17 cellular contexts compared by ENCODE assay signal in the genomic region with DNA sequence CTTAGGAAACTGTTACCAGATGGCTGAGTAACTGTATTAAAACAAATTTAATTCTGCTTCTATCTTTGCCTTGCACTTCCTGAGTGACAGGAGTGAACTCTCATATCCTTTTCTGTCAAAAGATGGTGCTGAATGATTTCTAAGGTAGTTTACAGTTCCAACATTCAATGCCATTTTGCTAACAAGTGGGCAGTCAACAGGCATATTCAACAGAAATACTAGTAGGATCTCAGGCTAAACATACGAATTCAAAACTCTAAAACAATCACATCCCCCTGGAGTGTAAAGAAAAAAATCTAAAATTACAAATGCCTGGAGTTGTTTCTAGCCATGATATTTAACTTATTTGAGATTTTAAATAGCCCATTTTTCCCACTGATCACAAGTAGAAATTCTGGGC. TPM values are rescaled to one million over a fixed set of nuclear protein-coding genes. Genes with fewer than 3 reads are reported as not detected.
DNase-seq lines count a peak whose midpoint lies in the region; ATAC-seq and TF ChIP-seq lines count a peak whose summit lies in the region.
"Had no signal": no experiment of that assay in that cellular context is flagged by ENCODE, and none has a peak within 500 bp of the region (broad histone marks: within the 10 kb centered on the region; RNA-seq: fewer than 3 reads in every experiment).

No MANE protein-coding gene starts in this region.

- no peak overlapping the region for H3K4me3 Mint-ChIP-seq in CD8-positive, alpha-beta T cell
- no peak overlapping the region for H3K4me3 Mint-ChIP-seq in activated naive CD8-positive, alpha-beta T cell treated with anti-CD3 and anti-CD28 coated beads for 36 hours
- no peak overlapping the region for H3K4me3 Mint-ChIP-seq in glutamatergic neuron (ENCODE audit: unreplicated experiment)

- H3K36me3 Mint-ChIP-seq in CD8-positive, alpha-beta T cell: peaks cover 60% of the 10 kb centered on the region
- peaks cover 58% of the 10 kb centered on the region for H3K36me3 Mint-ChIP-seq in activated naive CD8-positive, alpha-beta T cell treated with anti-CD3 and anti-CD28 coated beads for 36 hours
- H3K36me3 Mint-ChIP-seq in glutamatergic neuron (ENCODE audit: unreplicated experiment): no peaks in the 10 kb centered on the region

- H3K36me3 ChIP-seq in CD8-positive, alpha-beta T cell (ENCODE audit: insufficient read depth, low read length): peaks cover 25% of the 10 kb centered on the region
- H3K36me3 ChIP-seq in HUES48 (ENCODE audit: control insufficient read depth, insufficient read depth, low read length) (no peaks in the 10 kb centered on the region), lower lobe of right lung (peaks cover 50% of the 10 kb centered on the region)

- peaks cover 45% of the 10 kb centered on the region for H3K4me1 Mint-ChIP-seq in CD8-positive, alpha-beta T cell (ENCODE audit: low read depth)
- peaks cover 55% of the 10 kb centered on the region for H3K4me1 Mint-ChIP-seq in activated naive CD8-positive, alpha-beta T cell treated with anti-CD3 and anti-CD28 coated beads for 36 hours
- no peaks in the 10 kb centered on the region for H3K4me1 Mint-ChIP-seq in glutamatergic neuron (ENCODE audit: low read depth, unreplicated experiment)

- POLR2A ChIA-PET in CD8-positive, alpha-beta T cell (lab: Charles Lee): interaction anchor here (1.2 to 3.1 kb wide), 3 partner anchors 8 to 111 kb away, joined by 3 to 14 read pairs (median 5); no protein-coding TSS in a partner anchor

- no peaks in the 10 kb centered on the region for H3K27me3 ChIP-seq in CD8-positive, alpha-beta T cell (ENCODE audit: insufficient read depth, low read length)
- H3K27me3 ChIP-seq in HUES48 (ENCODE audit: control insufficient read depth, insufficient read depth, low read length) (peaks cover 12% of the 10 kb centered on the region), lower lobe of right lung (ENCODE audit: low read depth) (no peaks in the 10 kb centered on the region)
- H3K27me3 ChIP-seq: BLaER1 treated with 17β-estradiol and CSF1 and Interleukin-3, amounts not matched to agents 10 nM and 100 nM; esophagus muscularis mucosa had no signal

- no peak overlapping the region for H3K27ac ChIP-seq in CD8-positive, alpha-beta T cell (ENCODE audit: low read depth, low read length)
- H3K27ac ChIP-seq in HUES48 (ENCODE audit: low read depth, low read length): peak overlapping the region; percentile 32
- H3K27ac ChIP-seq in lower lobe of right lung: peak overlapping the region; percentile 49
- H3K27ac ChIP-seq: BLaER1 treated with 17β-estradiol and CSF1 and Interleukin-3, amounts not matched to agents 10 nM and 100 nM; esophagus muscularis mucosa had no signal

- intact Hi-C loops in CD8-positive, alpha-beta T cell (cut with DNase I, micrococcal nuclease): no loop called here
- intact Hi-C loops in lower lobe of right lung (cut with DNase I): no loop called here

- H3K27ac Mint-ChIP-seq in CD8-positive, alpha-beta T cell: peak overlapping the region; percentile 66
- H3K27ac Mint-ChIP-seq in activated naive CD8-positive, alpha-beta T cell treated with anti-CD3 and anti-CD28 coated beads for 36 hours: peak overlapping the region; percentile 70
- no peak overlapping the region for H3K27ac Mint-ChIP-seq in glutamatergic neuron (ENCODE audit: unreplicated experiment)

- no peak for DNase-seq in CD8-positive, alpha-beta T cell
- DNase-seq in activated naive CD8-positive, alpha-beta T cell treated with anti-CD3 and anti-CD28 coated beads for 36 hours: no peak
- DNase-seq in lower lobe of right lung (no peak), iPS-NIHi7 (ENCODE audit: extremely low spot score) (no peak), glutamatergic neuron (no peak)
- DNase-seq: DND-41; NCI-H187; NCI-H510A treated with DMSO at 0.1 percent for 48 hours; stimulated activated CD4-positive, alpha-beta T cell treated with anti-CD3 and anti-CD28 coated beads, Interleukin-1b, Interleukin-23, amount 100 ng/mL, for 48 hours; T1000 had no signal

- CTCF ChIA-PET in CD8-positive, alpha-beta T cell (lab: Charles Lee): interaction anchor here (8.4 to 12.1 kb wide), 3 partner anchors 8 to 21 kb away, joined by 147 to 320 read pairs (median 299); a partner anchor contains a TSS

- no peaks in the 10 kb centered on the region for H3K27me3 Mint-ChIP-seq in CD8-positive, alpha-beta T cell (ENCODE audit: low read depth)
- H3K27me3 Mint-ChIP-seq in activated naive CD8-positive, alpha-beta T cell treated with anti-CD3 and anti-CD28 coated beads for 36 hours: no peaks in the 10 kb centered on the region
- H3K27me3 Mint-ChIP-seq in glutamatergic neuron (ENCODE audit: unreplicated experiment): peaks cover 5% of the 10 kb centered on the region

- no peaks in the 10 kb centered on the region for H3K9me3 ChIP-seq in CD8-positive, alpha-beta T cell (ENCODE audit: low read length)
- no peaks in the 10 kb centered on the region for H3K9me3 ChIP-seq in HUES48 (ENCODE audit: control insufficient read depth, insufficient read depth, low read length)
- H3K9me3 ChIP-seq in lower lobe of right lung: no peaks in the 10 kb centered on the region
- H3K9me3 ChIP-seq: BLaER1 treated with 17β-estradiol and CSF1 and Interleukin-3, amounts not matched to agents 10 nM and 100 nM; esophagus muscularis mucosa had no signal

- H3K4me1 ChIP-seq in CD8-positive, alpha-beta T cell (ENCODE audit: insufficient read depth, low read length): peaks cover 33% of the 10 kb centered on the region
- peaks cover 14% of the 10 kb centered on the region for H3K4me1 ChIP-seq in HUES48 (ENCODE audit: control insufficient read depth, insufficient read depth, low read length)
- H3K4me1 ChIP-seq in lower lobe of right lung: peaks cover 10% of the 10 kb centered on the region

- TF ChIP-seq CTCF in CD8-positive, alpha-beta T cell (IDR thresholded peaks at IDR 0.05): no peak
- TF ChIP-seq CTCF in lower lobe of right lung (IDR thresholded peaks at IDR 0.05) (no peak), glutamatergic neuron (IDR thresholded peaks at IDR 0.05; ENCODE audit: partially characterized antibody, unreplicated experiment) (no peak)

- no peak for ATAC-seq in CD8-positive, alpha-beta T cell
- ATAC-seq in lower lobe of right lung (no peak), HG03457 (IDR thresholded peaks at IDR 0.05; ENCODE audit: unreplicated experiment) (no peak), GM19455 (IDR thresholded peaks at IDR 0.05; ENCODE audit: unreplicated experiment) (no peak)

- H3K4me3 ChIP-seq in CD8-positive, alpha-beta T cell (ENCODE audit: low read depth, low read length): no peak overlapping the region
- H3K4me3 ChIP-seq in HUES48 (ENCODE audit: low read depth, low read length) (no peak overlapping the region), lower lobe of right lung (no peak overlapping the region)
- H3K4me3 ChIP-seq: BLaER1 treated with 17β-estradiol and CSF1 and Interleukin-3, amounts not matched to agents 10 nM and 100 nM; esophagus muscularis mucosa had no signal

- H3K9me3 Mint-ChIP-seq in CD8-positive, alpha-beta T cell: no peaks in the 10 kb centered on the region
- no peaks in the 10 kb centered on the region for H3K9me3 Mint-ChIP-seq in activated naive CD8-positive, alpha-beta T cell treated with anti-CD3 and anti-CD28 coated beads for 36 hours
- no peaks in the 10 kb centered on the region for H3K9me3 Mint-ChIP-seq in glutamatergic neuron (ENCODE audit: unreplicated experiment)

- H3K9ac ChIP-seq in HUES48 (ENCODE audit: low read depth, low read length): no peak overlapping the region
- H3K9ac ChIP-seq: BLaER1 treated with 17β-estradiol and CSF1 and Interleukin-3, amounts not matched to agents 10 nM and 100 nM had no signal

RNA-seq across cellular contexts. Expression of a gene that starts 6.7 kb away (rescaled TPM):
- total RNA-seq in CD8-positive, alpha-beta T cell: 10 to 100 TPM; 32.9 to 34.7 TPM
- total RNA-seq in activated naive CD8-positive, alpha-beta T cell treated with anti-CD3 and anti-CD28 coated beads for 36 hours: 100 to 1,000 TPM; 315 to 316 TPM
- 74.5 TPM for total RNA-seq in lower lobe of right lung
- not detected for total RNA-seq in glutamatergic neuron (ENCODE audit: unreplicated experiment)

RNA-seq across cellular contexts. Expression of a gene that starts 7.2 kb away (rescaled TPM):
- total RNA-seq in CD8-positive, alpha-beta T cell: 10 to 100 TPM; 98.0 to 98.1 TPM
- 100 to 1,000 TPM; 337 to 356 TPM for total RNA-seq in activated naive CD8-positive, alpha-beta T cell treated with anti-CD3 and anti-CD28 coated beads for 36 hours
- total RNA-seq in lower lobe of right lung: 63.9 TPM
- 0.25 TPM for total RNA-seq in glutamatergic neuron (ENCODE audit: unreplicated experiment)

RNA-seq across cellular contexts. Expression of a gene that starts 16.8 kb away (rescaled TPM):
- total RNA-seq in CD8-positive, alpha-beta T cell: 100 to 1,000 TPM; 108 to 117 TPM
- 100 to 1,000 TPM; 385 to 393 TPM for total RNA-seq in activated naive CD8-positive, alpha-beta T cell treated with anti-CD3 and anti-CD28 coated beads for 36 hours
- total RNA-seq in lower lobe of right lung (103 TPM), glutamatergic neuron (ENCODE audit: unreplicated experiment) (not detected)

RNA-seq across cellular contexts. Expression of a gene that starts 22.1 kb away (rescaled TPM):
- total RNA-seq in CD8-positive, alpha-beta T cell: 10 to 100 TPM; 88.9 to 91.0 TPM
- total RNA-seq in activated naive CD8-positive, alpha-beta T cell treated with anti-CD3 and anti-CD28 coated beads for 36 hours: 100 to 1,000 TPM; 216 to 226 TPM
- total RNA-seq in lower lobe of right lung: 81.8 TPM
- total RNA-seq in glutamatergic neuron (ENCODE audit: unreplicated experiment): 1.9 TPM

RNA-seq across cellular contexts. Expression of a gene that starts 43.9 kb away (rescaled TPM):
- 10 to 100 TPM; 12.8 to 13.4 TPM for total RNA-seq in CD8-positive, alpha-beta T cell
- 1 to 10 TPM; 1.9 to 2.1 TPM for total RNA-seq in activated naive CD8-positive, alpha-beta T cell treated with anti-CD3 and anti-CD28 coated beads for 36 hours
- 0.95 TPM for total RNA-seq in lower lobe of right lung
- total RNA-seq in glutamatergic neuron (ENCODE audit: unreplicated experiment): not detected
- total RNA-seq: left lobe of liver, RPMI7951 had no signal

Comparison
In these comparisons a context has a peak if more than half of its experiments do, and no peak if none do; other contexts are left out.
1. RNA of a gene that starts 6.7 kb away (total RNA-seq): 315 to 316 TPM in activated naive CD8-positive, alpha-beta T cell treated with anti-CD3 and anti-CD28 coated beads for 36 hours, 74.5 TPM in lower lobe of right lung (single experiment) and 32.9 to 34.7 TPM in CD8-positive, alpha-beta T cell; not detected in glutamatergic neuron (single experiment); every median in the first group is over 10 times any median in the second.
2. RNA of a gene that starts 7.2 kb away (total RNA-seq): 337 to 356 TPM in activated naive CD8-positive, alpha-beta T cell treated with anti-CD3 and anti-CD28 coated beads for 36 hours, 98.0 to 98.1 TPM in CD8-positive, alpha-beta T cell and 63.9 TPM in lower lobe of right lung (single experiment); 0.25 TPM in glutamatergic neuron (single experiment); every median in the first group is over 10 times any median in the second.
3. RNA of a gene that starts 16.8 kb away (total RNA-seq): 385 to 393 TPM in activated naive CD8-positive, alpha-beta T cell treated with anti-CD3 and anti-CD28 coated beads for 36 hours, 108 to 117 TPM in CD8-positive, alpha-beta T cell and 103 TPM in lower lobe of right lung (single experiment); not detected in glutamatergic neuron (single experiment); every median in the first group is over 10 times any median in the second.